ENCODE assay signal across 27 cellular contexts in genomic region chr3:195397524-195397923, GRCh38. TPM values are rescaled to one million over a fixed set of nuclear protein-coding genes. Genes with fewer than 3 reads are reported as not detected.
DNase-seq lines count a peak whose midpoint lies in the region; ATAC-seq and TF ChIP-seq lines count a peak whose summit lies in the region.
"Had no signal": no experiment of that assay in that cellular context is flagged by ENCODE, and none has a peak within 500 bp of the region (broad histone marks: within the 10 kb centered on the region; RNA-seq: fewer than 3 reads in every experiment).

No MANE protein-coding gene starts in this region.

- H3K36me3 ChIP-seq in DOHH2 (ENCODE audit: control insufficient read depth, low read length) (no peaks in the 10 kb centered on the region; the same call in 1 of the 2 replicates), OCI-LY7 (ENCODE audit: insufficient read depth, low read length) (0 out of 2 replicates have a peak, but pooled peaks cover 9% of the 10 kb centered on the region), prostate gland (no peaks in the 10 kb centered on the region)
- H3K36me3 ChIP-seq: pancreas, right lobe of liver had no signal

- BruUV-seq in OCI-LY7 (replicated peaks; lab: Mats Ljungman, UMichigan): no TSS peak

- intact Hi-C loops in OCI-LY7 (cut with micrococcal nuclease; ENCODE audit: unreplicated experiment): no loop called here
- intact Hi-C loops in prostate gland (cut with DNase I): no loop called here

- peaks cover 92% of the 10 kb centered on the region for H3K4me1 ChIP-seq in DOHH2 (ENCODE audit: control insufficient read depth, low read length)
- H3K4me1 ChIP-seq in OCI-LY7 (ENCODE audit: insufficient read depth, low read length, poor library complexity, severe bottlenecking): peaks cover 29% of the 10 kb centered on the region
- no peaks in the 10 kb centered on the region for H3K4me1 ChIP-seq in prostate gland (replicated peaks)

- H3K79me2 ChIP-seq in DOHH2 (ENCODE audit: control insufficient read depth, low read length) (peaks cover 99% of the 10 kb centered on the region), OCI-LY7 (ENCODE audit: insufficient read depth, low read depth, low read length) (peaks cover 85% of the 10 kb centered on the region)

- peak; percentile 23 for ATAC-seq in GM19395 (IDR thresholded peaks at IDR 0.05; ENCODE audit: unreplicated experiment)
- no peak for ATAC-seq in memory B cell (ENCODE audit: low read depth)
- no peak for ATAC-seq in GM18870 (IDR thresholded peaks at IDR 0.05; ENCODE audit: unreplicated experiment)
- ATAC-seq: activated CD8-positive, alpha-beta T cell treated with anti-CD3 and anti-CD28 coated beads, Interleukin-2, amount 10 ng/mL, durations not matched to agents 7 days and 5 days; HepG2 had no signal

- no peak for TF ChIP-seq POLR2A in prostate gland (IDR thresholded peaks at IDR 0.05)

- peaks cover 51% of the 10 kb centered on the region for H3F3A ChIP-seq in DOHH2 (ENCODE audit: control insufficient read depth, insufficient read depth)

- WGBS in prostate gland: 66% methylated on average over 3 of the region's 3 CpGs

- CTCF ChIA-PET in OCI-LY7 (lab: Charles Lee; ENCODE audit: unreplicated experiment): no interaction called here

- H3K36me3 Mint-ChIP-seq in memory B cell (no peaks in the 10 kb centered on the region), glutamatergic neuron (ENCODE audit: unreplicated experiment) (no peaks in the 10 kb centered on the region)

- H3K27ac Mint-ChIP-seq in memory B cell: peak overlapping the region; percentile 39
- no peak overlapping the region for H3K27ac Mint-ChIP-seq in glutamatergic neuron (ENCODE audit: unreplicated experiment)
- H3K27ac Mint-ChIP-seq: activated CD8-positive, alpha-beta T cell treated with anti-CD3 and anti-CD28 coated beads, Interleukin-2, amount 10 ng/mL, durations not matched to agents 7 days and 5 days; stimulated activated naive CD8-positive, alpha-beta T cell treated with anti-CD3 and anti-CD28 coated beads, Interleukin-15, Interleukin-2, amounts not matched to agents 100 ng/mL and 50 ng/mL, for 24 hours had no signal

- H3K27me3 ChIP-seq in DOHH2 (ENCODE audit: control insufficient read depth, low read length) (no peaks in the 10 kb centered on the region), prostate gland (replicated peaks; ENCODE audit: insufficient read depth) (no peaks in the 10 kb centered on the region)
- H3K27me3 ChIP-seq: pancreas, right lobe of liver had no signal

- H3K9me2 ChIP-seq in DOHH2 (replicated peaks; ENCODE audit: control insufficient read depth, low read length): no peaks in the 10 kb centered on the region
- no peaks in the 10 kb centered on the region for H3K9me2 ChIP-seq in OCI-LY7 (ENCODE audit: insufficient read depth, low read length)

- no peaks in the 10 kb centered on the region for H3K9me3 Mint-ChIP-seq in memory B cell
- H3K9me3 Mint-ChIP-seq in glutamatergic neuron (ENCODE audit: unreplicated experiment): no peaks in the 10 kb centered on the region
- H3K9me3 Mint-ChIP-seq: brain, nephron had no signal

- DNase-seq in OCI-LY7 (ENCODE audit: low spot score): no peak
- DNase-seq in memory B cell (ENCODE audit: low spot score in 2 of 2): no peak
- no peak for DNase-seq in prostate gland (ENCODE audit: low spot score)
- DNase-seq in glutamatergic neuron: no peak
- no peak for DNase-seq in NCI-H345 (lab: John Stamatoyannopoulos, UW)
- DNase-seq: activated CD4-positive, alpha-beta T cell treated with anti-CD3 and anti-CD28 coated beads for 1 hour; activated CD8-positive, alpha-beta T cell treated with anti-CD3 and anti-CD28 coated beads, Interleukin-2, amount 10 ng/mL, durations not matched to agents 7 days and 5 days; activated gamma-delta T cell treated with Interleukin-2 at 50 U/mL for 16 hours; effector CD4-positive, alpha-beta T cell; foreskin melanocyte; H7; NCI-H1092; NCI-H2029 treated with DMSO at 0.1 percent for 48 hours; NCI-H226; pancreas; right lobe of liver; stimulated activated CD4-positive, alpha-beta T cell treated with anti-CD3 and anti-CD28 coated beads, Interleukin-12 subunit alpha, Interleukin-12 subunit beta, amount 100 ng/mL, for 4 hours; stimulated activated CD4-positive, alpha-beta T cell treated with anti-CD3 and anti-CD28 coated beads, Interleukin-4, amount 100 ng/mL, for 24 hours had no signal

- H3K27ac ChIP-seq in DOHH2 (ENCODE audit: low read depth, low read length): peak overlapping the region; percentile 93
- H3K27ac ChIP-seq in OCI-LY7 (ENCODE audit: low read depth, low read length, poor library complexity, severe bottlenecking): no peak overlapping the region
- no peak overlapping the region for H3K27ac ChIP-seq in prostate gland
- H3K27ac ChIP-seq: C4-2B, HL-60, pancreas, right lobe of liver had no signal

- no peak overlapping the region for H2AFZ ChIP-seq in OCI-LY7 (ENCODE audit: low read length)

- H3K4me1 Mint-ChIP-seq in memory B cell (peaks cover 36% of the 10 kb centered on the region), glutamatergic neuron (ENCODE audit: low read depth, unreplicated experiment) (peaks cover 5% of the 10 kb centered on the region)

- H3K27me3 Mint-ChIP-seq in memory B cell (no peaks in the 10 kb centered on the region), glutamatergic neuron (ENCODE audit: unreplicated experiment) (no peaks in the 10 kb centered on the region)
- H3K27me3 Mint-ChIP-seq: stimulated activated naive CD8-positive, alpha-beta T cell treated with anti-CD3 and anti-CD28 coated beads, Interleukin-15, Interleukin-2, amounts not matched to agents 100 ng/mL and 50 ng/mL, for 24 hours had no signal

- H4K20me1 ChIP-seq in DOHH2 (ENCODE audit: control insufficient read depth, insufficient read depth, low read depth, low read length) (no peaks in the 10 kb centered on the region), OCI-LY7 (ENCODE audit: insufficient read depth, low read length) (peaks cover 17% of the 10 kb centered on the region; the same call in 1 of the 2 replicates)

- H3K4me2 ChIP-seq in DOHH2 (ENCODE audit: low read length): peak overlapping the region; percentile 95
- H3K4me2 ChIP-seq in OCI-LY7 (ENCODE audit: low read length): peak overlapping the region; percentile 36; the same call in 1 of the 2 replicates

- H3K4me3 ChIP-seq in DOHH2 (ENCODE audit: low read length): peak overlapping the region; percentile 34
- H3K4me3 ChIP-seq in OCI-LY7 (ENCODE audit: low read depth, low read length, poor library complexity, severe bottlenecking): no peak overlapping the region
- no peak overlapping the region for H3K4me3 ChIP-seq in prostate gland
- H3K4me3 ChIP-seq: pancreas, right lobe of liver had no signal

- no peak for TF ChIP-seq CTCF in DOHH2 (IDR thresholded peaks at IDR 0.05; ENCODE audit: low read depth, low read length, poor library complexity, severe bottlenecking)
- TF ChIP-seq CTCF in OCI-LY7 (conservative IDR thresholded peaks at IDR 0.05; ENCODE audit: low read length): no peak
- no peak for TF ChIP-seq CTCF in prostate gland (IDR thresholded peaks at IDR 0.05)
- TF ChIP-seq CTCF in glutamatergic neuron (IDR thresholded peaks at IDR 0.05; ENCODE audit: partially characterized antibody, unreplicated experiment): no peak

- H3K9me3 ChIP-seq in DOHH2 (ENCODE audit: control insufficient read depth, insufficient read depth, low read length) (no peaks in the 10 kb centered on the region), OCI-LY7 (ENCODE audit: low read length) (peaks cover 10% of the 10 kb centered on the region; the same call in 1 of the 2 replicates), prostate gland (no peaks in the 10 kb centered on the region)
- H3K9me3 ChIP-seq: pancreas, right lobe of liver had no signal

- POLR2A ChIA-PET in OCI-LY7 (lab: Charles Lee): interaction anchor here (0.5 to 1.2 kb wide), 2 partner anchors 10 to 144 kb away, joined by 3 to 4 read pairs; no protein-coding TSS in a partner anchor

- H3K4me3 Mint-ChIP-seq in memory B cell (no peak overlapping the region), glutamatergic neuron (ENCODE audit: unreplicated experiment) (no peak overlapping the region)
- H3K4me3 Mint-ChIP-seq: activated CD8-positive, alpha-beta T cell treated with anti-CD3 and anti-CD28 coated beads, Interleukin-2, amount 10 ng/mL, durations not matched to agents 7 days and 5 days; nephron; stimulated activated naive CD8-positive, alpha-beta T cell treated with anti-CD3 and anti-CD28 coated beads, Interleukin-15, Interleukin-2, amounts not matched to agents 100 ng/mL and 50 ng/mL, for 24 hours had no signal

RNA-seq across cellular contexts. Expression of gene ACAP2, which starts 45.3 kb away (rescaled TPM):
- total RNA-seq in OCI-LY7 (2014; rRNA removed; shearing (Covaris generic)): 43.9 and 60.8 TPM in 2 replicates
- total RNA-seq in OCI-LY7 (2022) (71.1 and 80.7 TPM in 2 replicates), prostate gland (10 to 100 TPM; 30.5 to 56.8 TPM), glutamatergic neuron (ENCODE audit: unreplicated experiment) (60.9 TPM)
